Comparison of ENCODE assay signal across 8 cellular contexts in genomic region chr22:46069518-46070214, GRCh38.
DNase-seq lines count a peak whose midpoint lies in the region; ATAC-seq and TF ChIP-seq lines count a peak whose summit lies in the region.

No MANE protein-coding gene starts in this region.

- no peak for ATAC-seq in activated T-cell treated with anti-CD3 and anti-CD28 coated beads, Interleukin-2, amount 50 U/mL, for 72 hours (replicated peaks in 1 of 2)
- ATAC-seq in gastroesophageal sphincter (peak; percentile 48), HG02678 (IDR thresholded peaks at IDR 0.05; ENCODE audit: unreplicated experiment) (no peak)

- no peaks in the 10 kb centered on the region for H4K20me1 ChIP-seq in GM23248 (ENCODE audit: insufficient read depth)

- H3K4me1 ChIP-seq in GM23248 (ENCODE audit: insufficient read depth), result peaks cover 38% of the 10 kb centered on the region
- peaks cover 0 to 64% (median 24%) of the 10 kb centered on the region in 3 donors for H3K4me1 ChIP-seq in gastroesophageal sphincter

- peaks cover 23% of the 10 kb centered on the region for H3K36me3 ChIP-seq in GM23248 (ENCODE audit: low read depth)
- H3K36me3 ChIP-seq in gastroesophageal sphincter, result no peaks in the 10 kb centered on the region

- H3K9me3 ChIP-seq in GM23248 (ENCODE audit: low read depth) (no peaks in the 10 kb centered on the region), gastroesophageal sphincter (no peaks in the 10 kb centered on the region)

- no peaks in the 10 kb centered on the region for H3K27me3 Mint-ChIP-seq in activated T-cell treated with anti-CD3 and anti-CD28 coated beads, Interleukin-2, amount 50 U/mL, for 72 hours (ENCODE audit: low read depth)

- H3K27ac ChIP-seq in GM23248 (peak overlapping the region; percentile 100), gastroesophageal sphincter (peak overlapping the region; percentile 98 to 100 (median 99))

- TF ChIP-seq EP300 in gastroesophageal sphincter (IDR thresholded peaks at IDR 0.05), result no peak

- peaks cover 49% of the 10 kb centered on the region for H3K4me1 Mint-ChIP-seq in activated T-cell treated with anti-CD3 and anti-CD28 coated beads, Interleukin-2, amount 50 U/mL, for 72 hours (ENCODE audit: low read depth)

- H3K4me3 ChIP-seq in AG09309 (ENCODE audit: control insufficient read depth, low read depth, low read length) (peak overlapping the region; percentile 72), GM23248 (peak overlapping the region; percentile 76), gastroesophageal sphincter (peak overlapping the region; percentile 73 to 91)

- no peaks in the 10 kb centered on the region for H3K9me2 ChIP-seq in GM23248 (ENCODE audit: insufficient read depth)

- H3K36me3 Mint-ChIP-seq in activated T-cell treated with anti-CD3 and anti-CD28 coated beads, Interleukin-2, amount 50 U/mL, for 72 hours (ENCODE audit: insufficient read depth in 2 of 2), result peaks cover 1 to 2% of the 10 kb centered on the region in 2 donors

- no peaks in the 10 kb centered on the region for H3K9me3 Mint-ChIP-seq in activated T-cell treated with anti-CD3 and anti-CD28 coated beads, Interleukin-2, amount 50 U/mL, for 72 hours

- H3K79me2 ChIP-seq in GM23248 (ENCODE audit: insufficient read depth), result peaks cover 88% of the 10 kb centered on the region

- H3K4me3 Mint-ChIP-seq in activated T-cell treated with anti-CD3 and anti-CD28 coated beads, Interleukin-2, amount 50 U/mL, for 72 hours, result peak overlapping the region; percentile 88 to 90

- peaks cover 55% of the 10 kb centered on the region for H3F3A ChIP-seq in GM23248 (ENCODE audit: insufficient read depth)

- in situ Hi-C loops in GM23248 (cut with MboI), result no loop called here

- TF ChIP-seq POLR2A in gastroesophageal sphincter (IDR thresholded peaks at IDR 0.05), result peak; percentile 76 to 78

- H3K4me2 ChIP-seq in GM23248 (ENCODE audit: unreplicated experiment), result peak overlapping the region; percentile 99

- H2AFZ ChIP-seq in GM23248, result no peak overlapping the region

- TF ChIP-seq CTCF in AG09309 (IDR thresholded peaks at IDR 0.05; ENCODE audit: control insufficient read depth, insufficient read depth, low read depth, low read length, missing control alignments), result no peak
- no peak for TF ChIP-seq CTCF in gastroesophageal sphincter (IDR thresholded peaks at IDR 0.05)

- H3K27me3 ChIP-seq in GM23248 (replicated peaks; ENCODE audit: insufficient read depth) (no peaks in the 10 kb centered on the region), gastroesophageal sphincter (no peaks in the 10 kb centered on the region)

- peak overlapping the region; percentile 97 for H3K9ac ChIP-seq in GM23248

- whole genome bisulfite sequencing in GM23248 (ENCODE audit: low coverage in 1 of 2, low lambda C conversion rate in 2 of 2, missing lambda C conversion rate in 2 of 2), 2 experiments, result 1 to 3% methylated on average over 18 to 24 of the region's 24 CpGs
- 0 to 5% methylated on average over 4 to 5 of the region's 24 CpGs for WGBS in gastroesophageal sphincter (ENCODE audit: low coverage in 1 of 2), 2 donors

- DNase-seq in AG09309 (ENCODE audit: low read depth) (peak; percentile 87), GM23248 (peak; percentile 92), NCI-H524 treated with DMSO at 0.1 percent for 48 hours (lab: John Stamatoyannopoulos, UW) (peak; percentile 81), nucleus accumbens (lab: John Stamatoyannopoulos, UW) (peak in 50 of 56 donors; percentile 39 to 93 (median 83)), epidermal melanocyte (ENCODE audit: insufficient read length, low spot score) (no peak)
- DNase-seq in activated T-cell treated with anti-CD3 and anti-CD28 coated beads, Interleukin-2, amount 50 U/mL, for 72 hours, result peak; percentile 34 to 41

- peak overlapping the region; percentile 93 for H3K27ac Mint-ChIP-seq in activated T-cell treated with anti-CD3 and anti-CD28 coated beads, Interleukin-2, amount 50 U/mL, for 72 hours
